14 cellular contexts compared by ENCODE assay signal in genomic region chr6:15481892-15482291, GRCh38.
DNase-seq lines count a peak whose midpoint lies in the region; ATAC-seq, FAIRE-seq and TF ChIP-seq lines count a peak whose summit lies in the region.
"Had no signal": no experiment of that assay in that cellular context is flagged by ENCODE, and none has a peak within 500 bp of the region (broad histone marks: within the 10 kb centered on the region; RNA-seq: fewer than 3 reads in every experiment).

No MANE protein-coding gene starts in this region.

- H3K4me3 ChIP-seq in kidney (ENCODE audit: low read length in 2 of 2), result no peak overlapping the region
- H3K4me3 ChIP-seq: right lobe of liver had no signal

- no peak for FAIRE-seq in kidney (lab: Jason Lieb, UNC)

- DNase-seq in NCI-H187 (lab: John Stamatoyannopoulos, UW), result peak; percentile 31 to 74
- no peak for DNase-seq in NCI-H187 treated with DMSO at 0.1 percent for 48 hours (lab: John Stamatoyannopoulos, UW)
- DNase-seq in HUDEP-2 (lab: John Stamatoyannopoulos, UW; ENCODE audit: unreplicated experiment in 76 of 76), result peak in 71 of 76 experiments; percentile 12 to 94 (median 66)
- peak; percentile 37 to 45 for DNase-seq in activated T-cell treated with anti-CD3 and anti-CD28 coated beads, Interleukin-2, amount 50 U/mL, for 72 hours
- DNase-seq in natural killer cell, result no peak
- DNase-seq in kidney, result no peak
- DNase-seq in 8988T, result no peak
- DNase-seq: central memory CD4-positive, alpha-beta T cell; left cardiac atrium; NCI-H1436 treated with DMSO at 0.1 percent for 48 hours; right lobe of liver; stimulated activated CD8-positive, alpha-beta memory T cell treated with anti-CD3 and anti-CD28 coated beads, Interleukin-4, amount 100 ng/mL, for 48 hours had no signal

- no peaks in the 10 kb centered on the region for H3K27me3 Mint-ChIP-seq in activated T-cell treated with anti-CD3 and anti-CD28 coated beads, Interleukin-2, amount 50 U/mL, for 72 hours (ENCODE audit: low read depth)
- no peaks in the 10 kb centered on the region for H3K27me3 Mint-ChIP-seq in natural killer cell (ENCODE audit: low read depth in 2 of 2)

- peaks cover 4 to 15% of the 10 kb centered on the region in 2 donors for H3K4me1 ChIP-seq in kidney (ENCODE audit: control insufficient read depth in 1 of 2, insufficient read depth in 1 of 2, low read depth in 1 of 2, low read length in 2 of 2)
- H3K4me1 ChIP-seq: right lobe of liver had no signal

- H3K9ac ChIP-seq in kidney (ENCODE audit: low read length in 2 of 2), result no peak overlapping the region

- no peaks in the 10 kb centered on the region for H3K36me3 ChIP-seq in kidney (ENCODE audit: control insufficient read depth in 1 of 2, insufficient read depth in 2 of 2, low read length in 2 of 2)
- H3K36me3 ChIP-seq: right lobe of liver had no signal

- peak; percentile 86 to 89 for ATAC-seq in activated T-cell treated with anti-CD3 and anti-CD28 coated beads, Interleukin-2, amount 50 U/mL, for 72 hours (replicated peaks in 1 of 2)
- ATAC-seq in natural killer cell (peak; percentile 77 to 90 (median 90)), GM19324 (IDR thresholded peaks at IDR 0.05; ENCODE audit: low FRiP score, unreplicated experiment) (no peak)
- ATAC-seq: right lobe of liver had no signal

- no peaks in the 10 kb centered on the region for H3K9me3 Mint-ChIP-seq in activated T-cell treated with anti-CD3 and anti-CD28 coated beads, Interleukin-2, amount 50 U/mL, for 72 hours
- H3K9me3 Mint-ChIP-seq in natural killer cell, result no peaks in the 10 kb centered on the region

- H3K9me3 ChIP-seq in kidney (ENCODE audit: control insufficient read depth in 1 of 2, low read length in 2 of 2), result no peaks in the 10 kb centered on the region
- H3K9me3 ChIP-seq: right lobe of liver had no signal

- peak overlapping the region; percentile 50 to 67 for H3K4me3 Mint-ChIP-seq in activated T-cell treated with anti-CD3 and anti-CD28 coated beads, Interleukin-2, amount 50 U/mL, for 72 hours
- H3K4me3 Mint-ChIP-seq in natural killer cell, result peak overlapping the region; percentile 81

- intact Hi-C loops in natural killer cell (cut with micrococcal nuclease), result no loop called here
- intact Hi-C loops in kidney (cut with DNase I), result no loop called here

- H3K27ac ChIP-seq in kidney (ENCODE audit: low read depth in 2 of 2, low read length in 2 of 2), result no peak overlapping the region
- H3K27ac ChIP-seq: HL-60, right lobe of liver had no signal

- TF ChIP-seq CTCF in natural killer cell (IDR thresholded peaks at IDR 0.05), result no peak
- no peak for TF ChIP-seq CTCF in kidney (IDR thresholded peaks at IDR 0.05; ENCODE audit: borderline replicate concordance, extremely low read depth, insufficient read depth)

- H3K36me3 Mint-ChIP-seq in activated T-cell treated with anti-CD3 and anti-CD28 coated beads, Interleukin-2, amount 50 U/mL, for 72 hours (ENCODE audit: insufficient read depth in 2 of 2), result peaks cover 2 to 13% of the 10 kb centered on the region in 2 donors
- H3K36me3 Mint-ChIP-seq in natural killer cell, result no peaks in the 10 kb centered on the region

- peak overlapping the region; percentile 79 for H3K27ac Mint-ChIP-seq in activated T-cell treated with anti-CD3 and anti-CD28 coated beads, Interleukin-2, amount 50 U/mL, for 72 hours
- H3K27ac Mint-ChIP-seq in natural killer cell, result peak overlapping the region; percentile 43 to 89

- peaks cover 67% of the 10 kb centered on the region for H3K4me1 Mint-ChIP-seq in activated T-cell treated with anti-CD3 and anti-CD28 coated beads, Interleukin-2, amount 50 U/mL, for 72 hours (ENCODE audit: low read depth)
- peaks cover 67 to 81% of the 10 kb centered on the region in 2 donors for H3K4me1 Mint-ChIP-seq in natural killer cell

Comparison
In these comparisons a context has a peak if more than half of its experiments do, and no peak if none do; other contexts are left out.
1. DNase-seq: peak in NCI-H187 (2 of 2), HUDEP-2 (71 of 76) and activated T-cell treated with anti-CD3 and anti-CD28 coated beads, Interleukin-2, amount 50 U/mL, for 72 hours (2 of 2); none in NCI-H187 treated with DMSO at 0.1 percent for 48 hours (single experiment), natural killer cell (single experiment), kidney (single experiment) and 8988T (single experiment).